Comparison of ENCODE assay signal across 1 cellular context in the genomic region with DNA sequence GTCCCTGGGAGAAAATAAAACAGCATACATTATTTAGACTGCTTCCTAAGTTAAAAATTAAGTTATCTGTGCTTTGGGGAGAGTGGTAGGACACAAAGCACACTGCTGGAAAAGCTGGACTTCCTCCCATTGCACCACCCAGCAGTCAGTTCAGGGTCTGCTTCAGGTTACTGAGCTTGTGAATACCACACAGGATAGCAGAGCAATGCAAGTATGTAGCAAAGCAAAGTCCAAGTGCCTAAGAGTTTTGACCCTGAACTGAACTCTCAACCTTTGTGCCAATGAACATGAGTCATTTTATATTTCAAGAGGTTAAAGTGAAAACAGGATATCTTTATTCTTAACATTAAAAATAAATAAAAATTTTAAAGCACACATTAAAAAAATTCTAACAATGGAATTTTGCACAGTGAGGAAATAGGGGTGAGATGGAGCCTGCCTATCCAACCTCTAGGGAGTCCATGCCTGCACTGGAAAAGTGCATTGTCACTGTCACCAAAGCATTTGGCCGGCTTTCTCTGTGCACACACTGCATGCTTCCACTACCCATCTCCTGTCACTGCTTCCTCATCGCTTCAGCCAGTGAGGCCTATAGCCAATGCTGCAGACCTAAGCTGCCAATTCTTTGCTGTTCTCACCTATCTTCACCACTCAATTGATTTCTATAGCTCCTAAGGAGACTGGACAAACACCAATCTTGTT.
TF ChIP-seq lines count a peak whose summit lies in the region.

No MANE protein-coding gene starts in this region.

TF ChIP-seq in HepG2, 621 proteins besides CTCF, POLR2A, EP300 and RAD21 (continued from another document and continues in another):
- TF ChIP-seq FOXA3 (CRISPR knock-in tag; IDR thresholded peaks at IDR 0.05): peak; percentile 80
- TF ChIP-seq HOXD1 (CRISPR knock-in tag; IDR thresholded peaks at IDR 0.05): 0 out of 2 replicates have a peak, but pooled peaks have one; percentile 56
- peak; percentile 65; the same call in 1 of the 2 replicates for TF ChIP-seq ZMYM3 (CRISPR knock-in tag; IDR thresholded peaks at IDR 0.05)
- peak; percentile 20; the same call in 1 of the 2 replicates for TF ChIP-seq RFXAP (CRISPR knock-in tag; IDR thresholded peaks at IDR 0.05; ENCODE audit: borderline replicate concordance)
- TF ChIP-seq, protein P1, sequence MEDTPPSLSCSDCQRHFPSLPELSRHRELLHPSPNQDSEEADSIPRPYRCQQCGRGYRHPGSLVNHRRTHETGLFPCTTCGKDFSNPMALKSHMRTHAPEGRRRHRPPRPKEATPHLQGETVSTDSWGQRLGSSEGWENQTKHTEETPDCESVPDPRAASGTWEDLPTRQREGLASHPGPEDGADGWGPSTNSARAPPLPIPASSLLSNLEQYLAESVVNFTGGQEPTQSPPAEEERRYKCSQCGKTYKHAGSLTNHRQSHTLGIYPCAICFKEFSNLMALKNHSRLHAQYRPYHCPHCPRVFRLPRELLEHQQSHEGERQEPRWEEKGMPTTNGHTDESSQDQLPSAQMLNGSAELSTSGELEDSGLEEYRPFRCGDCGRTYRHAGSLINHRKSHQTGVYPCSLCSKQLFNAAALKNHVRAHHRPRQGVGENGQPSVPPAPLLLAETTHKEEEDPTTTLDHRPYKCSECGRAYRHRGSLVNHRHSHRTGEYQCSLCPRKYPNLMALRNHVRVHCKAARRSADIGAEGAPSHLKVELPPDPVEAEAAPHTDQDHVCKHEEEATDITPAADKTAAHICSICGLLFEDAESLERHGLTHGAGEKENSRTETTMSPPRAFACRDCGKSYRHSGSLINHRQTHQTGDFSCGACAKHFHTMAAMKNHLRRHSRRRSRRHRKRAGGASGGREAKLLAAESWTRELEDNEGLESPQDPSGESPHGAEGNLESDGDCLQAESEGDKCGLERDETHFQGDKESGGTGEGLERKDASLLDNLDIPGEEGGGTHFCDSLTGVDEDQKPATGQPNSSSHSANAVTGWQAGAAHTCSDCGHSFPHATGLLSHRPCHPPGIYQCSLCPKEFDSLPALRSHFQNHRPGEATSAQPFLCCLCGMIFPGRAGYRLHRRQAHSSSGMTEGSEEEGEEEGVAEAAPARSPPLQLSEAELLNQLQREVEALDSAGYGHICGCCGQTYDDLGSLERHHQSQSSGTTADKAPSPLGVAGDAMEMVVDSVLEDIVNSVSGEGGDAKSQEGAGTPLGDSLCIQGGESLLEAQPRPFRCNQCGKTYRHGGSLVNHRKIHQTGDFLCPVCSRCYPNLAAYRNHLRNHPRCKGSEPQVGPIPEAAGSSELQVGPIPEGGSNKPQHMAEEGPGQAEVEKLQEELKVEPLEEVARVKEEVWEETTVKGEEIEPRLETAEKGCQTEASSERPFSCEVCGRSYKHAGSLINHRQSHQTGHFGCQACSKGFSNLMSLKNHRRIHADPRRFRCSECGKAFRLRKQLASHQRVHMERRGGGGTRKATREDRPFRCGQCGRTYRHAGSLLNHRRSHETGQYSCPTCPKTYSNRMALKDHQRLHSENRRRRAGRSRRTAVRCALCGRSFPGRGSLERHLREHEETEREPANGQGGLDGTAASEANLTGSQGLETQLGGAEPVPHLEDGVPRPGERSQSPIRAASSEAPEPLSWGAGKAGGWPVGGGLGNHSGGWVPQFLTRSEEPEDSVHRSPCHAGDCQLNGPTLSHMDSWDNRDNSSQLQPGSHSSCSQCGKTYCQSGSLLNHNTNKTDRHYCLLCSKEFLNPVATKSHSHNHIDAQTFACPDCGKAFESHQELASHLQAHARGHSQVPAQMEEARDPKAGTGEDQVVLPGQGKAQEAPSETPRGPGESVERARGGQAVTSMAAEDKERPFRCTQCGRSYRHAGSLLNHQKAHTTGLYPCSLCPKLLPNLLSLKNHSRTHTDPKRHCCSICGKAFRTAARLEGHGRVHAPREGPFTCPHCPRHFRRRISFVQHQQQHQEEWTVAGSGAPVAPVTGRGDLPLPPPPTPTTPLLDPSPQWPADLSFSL (CRISPR knock-in tag; IDR thresholded peaks at IDR 0.05): no peak
- peak; percentile 53; the same call in 1 of the 2 replicates for TF ChIP-seq ARNT2 (CRISPR knock-in tag; IDR thresholded peaks at IDR 0.05; ENCODE audit: low read depth)
- no peak for TF ChIP-seq ZNF263 (CRISPR knock-in tag; IDR thresholded peaks at IDR 0.05)
- TF ChIP-seq HNF4A (CRISPR knock-in tag; IDR thresholded peaks at IDR 0.05): peak; percentile 98
- TF ChIP-seq, protein P2, sequence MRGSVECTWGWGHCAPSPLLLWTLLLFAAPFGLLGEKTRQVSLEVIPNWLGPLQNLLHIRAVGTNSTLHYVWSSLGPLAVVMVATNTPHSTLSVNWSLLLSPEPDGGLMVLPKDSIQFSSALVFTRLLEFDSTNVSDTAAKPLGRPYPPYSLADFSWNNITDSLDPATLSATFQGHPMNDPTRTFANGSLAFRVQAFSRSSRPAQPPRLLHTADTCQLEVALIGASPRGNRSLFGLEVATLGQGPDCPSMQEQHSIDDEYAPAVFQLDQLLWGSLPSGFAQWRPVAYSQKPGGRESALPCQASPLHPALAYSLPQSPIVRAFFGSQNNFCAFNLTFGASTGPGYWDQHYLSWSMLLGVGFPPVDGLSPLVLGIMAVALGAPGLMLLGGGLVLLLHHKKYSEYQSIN (CRISPR knock-in tag; IDR thresholded peaks at IDR 0.05; ENCODE audit: borderline replicate concordance): no peak
- no peak for TF ChIP-seq ZNF569 (CRISPR knock-in tag; IDR thresholded peaks at IDR 0.05; ENCODE audit: borderline replicate concordance)
- no peak for TF ChIP-seq ZNF431 (CRISPR knock-in tag; IDR thresholded peaks at IDR 0.05; ENCODE audit: borderline replicate concordance, low read depth)
- TF ChIP-seq, protein P3, sequence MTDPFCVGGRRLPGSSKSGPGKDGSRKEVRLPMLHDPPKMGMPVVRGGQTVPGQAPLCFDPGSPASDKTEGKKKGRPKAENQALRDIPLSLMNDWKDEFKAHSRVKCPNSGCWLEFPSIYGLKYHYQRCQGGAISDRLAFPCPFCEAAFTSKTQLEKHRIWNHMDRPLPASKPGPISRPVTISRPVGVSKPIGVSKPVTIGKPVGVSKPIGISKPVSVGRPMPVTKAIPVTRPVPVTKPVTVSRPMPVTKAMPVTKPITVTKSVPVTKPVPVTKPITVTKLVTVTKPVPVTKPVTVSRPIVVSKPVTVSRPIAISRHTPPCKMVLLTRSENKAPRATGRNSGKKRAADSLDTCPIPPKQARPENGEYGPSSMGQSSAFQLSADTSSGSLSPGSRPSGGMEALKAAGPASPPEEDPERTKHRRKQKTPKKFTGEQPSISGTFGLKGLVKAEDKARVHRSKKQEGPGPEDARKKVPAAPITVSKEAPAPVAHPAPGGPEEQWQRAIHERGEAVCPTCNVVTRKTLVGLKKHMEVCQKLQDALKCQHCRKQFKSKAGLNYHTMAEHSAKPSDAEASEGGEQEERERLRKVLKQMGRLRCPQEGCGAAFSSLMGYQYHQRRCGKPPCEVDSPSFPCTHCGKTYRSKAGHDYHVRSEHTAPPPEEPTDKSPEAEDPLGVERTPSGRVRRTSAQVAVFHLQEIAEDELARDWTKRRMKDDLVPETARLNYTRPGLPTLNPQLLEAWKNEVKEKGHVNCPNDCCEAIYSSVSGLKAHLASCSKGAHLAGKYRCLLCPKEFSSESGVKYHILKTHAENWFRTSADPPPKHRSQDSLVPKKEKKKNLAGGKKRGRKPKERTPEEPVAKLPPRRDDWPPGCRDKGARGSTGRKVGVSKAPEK (CRISPR knock-in tag; IDR thresholded peaks at IDR 0.05; ENCODE audit: borderline replicate concordance): no peak; the same call in 1 of the 2 replicates
- TF ChIP-seq SIX4 (CRISPR knock-in tag; IDR thresholded peaks at IDR 0.05): peak; percentile 70
- no peak for TF ChIP-seq ZFP90 (CRISPR knock-in tag; IDR thresholded peaks at IDR 0.05; ENCODE audit: borderline replicate concordance)
- peak; percentile 88 for TF ChIP-seq BCL6 (CRISPR knock-in tag; IDR thresholded peaks at IDR 0.05)
- TF ChIP-seq, protein P4, sequence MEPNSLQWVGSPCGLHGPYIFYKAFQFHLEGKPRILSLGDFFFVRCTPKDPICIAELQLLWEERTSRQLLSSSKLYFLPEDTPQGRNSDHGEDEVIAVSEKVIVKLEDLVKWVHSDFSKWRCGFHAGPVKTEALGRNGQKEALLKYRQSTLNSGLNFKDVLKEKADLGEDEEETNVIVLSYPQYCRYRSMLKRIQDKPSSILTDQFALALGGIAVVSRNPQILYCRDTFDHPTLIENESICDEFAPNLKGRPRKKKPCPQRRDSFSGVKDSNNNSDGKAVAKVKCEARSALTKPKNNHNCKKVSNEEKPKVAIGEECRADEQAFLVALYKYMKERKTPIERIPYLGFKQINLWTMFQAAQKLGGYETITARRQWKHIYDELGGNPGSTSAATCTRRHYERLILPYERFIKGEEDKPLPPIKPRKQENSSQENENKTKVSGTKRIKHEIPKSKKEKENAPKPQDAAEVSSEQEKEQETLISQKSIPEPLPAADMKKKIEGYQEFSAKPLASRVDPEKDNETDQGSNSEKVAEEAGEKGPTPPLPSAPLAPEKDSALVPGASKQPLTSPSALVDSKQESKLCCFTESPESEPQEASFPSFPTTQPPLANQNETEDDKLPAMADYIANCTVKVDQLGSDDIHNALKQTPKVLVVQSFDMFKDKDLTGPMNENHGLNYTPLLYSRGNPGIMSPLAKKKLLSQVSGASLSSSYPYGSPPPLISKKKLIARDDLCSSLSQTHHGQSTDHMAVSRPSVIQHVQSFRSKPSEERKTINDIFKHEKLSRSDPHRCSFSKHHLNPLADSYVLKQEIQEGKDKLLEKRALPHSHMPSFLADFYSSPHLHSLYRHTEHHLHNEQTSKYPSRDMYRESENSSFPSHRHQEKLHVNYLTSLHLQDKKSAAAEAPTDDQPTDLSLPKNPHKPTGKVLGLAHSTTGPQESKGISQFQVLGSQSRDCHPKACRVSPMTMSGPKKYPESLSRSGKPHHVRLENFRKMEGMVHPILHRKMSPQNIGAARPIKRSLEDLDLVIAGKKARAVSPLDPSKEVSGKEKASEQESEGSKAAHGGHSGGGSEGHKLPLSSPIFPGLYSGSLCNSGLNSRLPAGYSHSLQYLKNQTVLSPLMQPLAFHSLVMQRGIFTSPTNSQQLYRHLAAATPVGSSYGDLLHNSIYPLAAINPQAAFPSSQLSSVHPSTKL (CRISPR knock-in tag; IDR thresholded peaks at IDR 0.05): peak; percentile 96
- 0 out of 2 replicates have a peak, but pooled peaks have one; percentile 21 for TF ChIP-seq KDM2A (CRISPR knock-in tag; IDR thresholded peaks at IDR 0.05; ENCODE audit: borderline replicate concordance, low read depth)
- no peak for TF ChIP-seq ARID2 (CRISPR knock-in tag; IDR thresholded peaks at IDR 0.05; ENCODE audit: borderline replicate concordance)
- 0 out of 2 replicates have a peak, but pooled peaks have one; percentile 20 for TF ChIP-seq TP53 (CRISPR knock-in tag; conservative IDR thresholded peaks at IDR 0.05)
- no peak for TF ChIP-seq U2AF2 (IDR thresholded peaks at IDR 0.05; ENCODE audit: low read depth, low read length)
- TF ChIP-seq EEA1 (CRISPR knock-in tag; IDR thresholded peaks at IDR 0.05; ENCODE audit: borderline replicate concordance): no peak
- TF ChIP-seq SALL2 (CRISPR knock-in tag; IDR thresholded peaks at IDR 0.05): 0 out of 2 replicates have a peak, but pooled peaks have one; percentile 16
- no peak for TF ChIP-seq ZC3H4 (CRISPR knock-in tag; IDR thresholded peaks at IDR 0.05; ENCODE audit: borderline replicate concordance)
- no peak for TF ChIP-seq GFI1 (CRISPR knock-in tag; IDR thresholded peaks at IDR 0.05; ENCODE audit: borderline replicate concordance)
- no peak for TF ChIP-seq ZNF678 (CRISPR knock-in tag; IDR thresholded peaks at IDR 0.05)
- TF ChIP-seq, protein P5, sequence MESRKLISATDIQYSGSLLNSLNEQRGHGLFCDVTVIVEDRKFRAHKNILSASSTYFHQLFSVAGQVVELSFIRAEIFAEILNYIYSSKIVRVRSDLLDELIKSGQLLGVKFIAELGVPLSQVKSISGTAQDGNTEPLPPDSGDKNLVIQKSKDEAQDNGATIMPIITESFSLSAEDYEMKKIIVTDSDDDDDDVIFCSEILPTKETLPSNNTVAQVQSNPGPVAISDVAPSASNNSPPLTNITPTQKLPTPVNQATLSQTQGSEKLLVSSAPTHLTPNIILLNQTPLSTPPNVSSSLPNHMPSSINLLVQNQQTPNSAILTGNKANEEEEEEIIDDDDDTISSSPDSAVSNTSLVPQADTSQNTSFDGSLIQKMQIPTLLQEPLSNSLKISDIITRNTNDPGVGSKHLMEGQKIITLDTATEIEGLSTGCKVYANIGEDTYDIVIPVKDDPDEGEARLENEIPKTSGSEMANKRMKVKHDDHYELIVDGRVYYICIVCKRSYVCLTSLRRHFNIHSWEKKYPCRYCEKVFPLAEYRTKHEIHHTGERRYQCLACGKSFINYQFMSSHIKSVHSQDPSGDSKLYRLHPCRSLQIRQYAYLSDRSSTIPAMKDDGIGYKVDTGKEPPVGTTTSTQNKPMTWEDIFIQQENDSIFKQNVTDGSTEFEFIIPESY (CRISPR knock-in tag; IDR thresholded peaks at IDR 0.05): 0 out of 2 replicates have a peak, but pooled peaks have one; percentile 19
- TF ChIP-seq ZNF451 (CRISPR knock-in tag; IDR thresholded peaks at IDR 0.05): no peak
- no peak for TF ChIP-seq TBP (CRISPR knock-in tag; IDR thresholded peaks at IDR 0.05)
- TF ChIP-seq, protein P6, sequence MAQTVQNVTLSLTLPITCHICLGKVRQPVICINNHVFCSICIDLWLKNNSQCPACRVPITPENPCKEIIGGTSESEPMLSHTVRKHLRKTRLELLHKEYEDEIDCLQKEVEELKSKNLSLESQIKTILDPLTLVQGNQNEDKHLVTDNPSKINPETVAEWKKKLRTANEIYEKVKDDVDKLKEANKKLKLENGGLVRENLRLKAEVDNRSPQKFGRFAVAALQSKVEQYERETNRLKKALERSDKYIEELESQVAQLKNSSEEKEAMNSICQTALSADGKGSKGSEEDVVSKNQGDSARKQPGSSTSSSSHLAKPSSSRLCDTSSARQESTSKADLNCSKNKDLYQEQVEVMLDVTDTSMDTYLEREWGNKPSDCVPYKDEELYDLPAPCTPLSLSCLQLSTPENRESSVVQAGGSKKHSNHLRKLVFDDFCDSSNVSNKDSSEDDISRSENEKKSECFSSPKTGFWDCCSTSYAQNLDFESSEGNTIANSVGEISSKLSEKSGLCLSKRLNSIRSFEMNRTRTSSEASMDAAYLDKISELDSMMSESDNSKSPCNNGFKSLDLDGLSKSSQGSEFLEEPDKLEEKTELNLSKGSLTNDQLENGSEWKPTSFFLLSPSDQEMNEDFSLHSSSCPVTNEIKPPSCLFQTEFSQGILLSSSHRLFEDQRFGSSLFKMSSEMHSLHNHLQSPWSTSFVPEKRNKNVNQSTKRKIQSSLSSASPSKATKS (CRISPR knock-in tag; IDR thresholded peaks at IDR 0.05): no peak
- no peak for TF ChIP-seq ZNF564 (CRISPR knock-in tag; IDR thresholded peaks at IDR 0.05)
- TF ChIP-seq ZNF577 (CRISPR knock-in tag; IDR thresholded peaks at IDR 0.05; ENCODE audit: borderline replicate concordance, low read depth): no peak
- no peak for TF ChIP-seq ZSCAN25 (CRISPR knock-in tag; IDR thresholded peaks at IDR 0.05)
- TF ChIP-seq NCOA5 (CRISPR knock-in tag; IDR thresholded peaks at IDR 0.05): no peak
- TF ChIP-seq, protein P7, sequence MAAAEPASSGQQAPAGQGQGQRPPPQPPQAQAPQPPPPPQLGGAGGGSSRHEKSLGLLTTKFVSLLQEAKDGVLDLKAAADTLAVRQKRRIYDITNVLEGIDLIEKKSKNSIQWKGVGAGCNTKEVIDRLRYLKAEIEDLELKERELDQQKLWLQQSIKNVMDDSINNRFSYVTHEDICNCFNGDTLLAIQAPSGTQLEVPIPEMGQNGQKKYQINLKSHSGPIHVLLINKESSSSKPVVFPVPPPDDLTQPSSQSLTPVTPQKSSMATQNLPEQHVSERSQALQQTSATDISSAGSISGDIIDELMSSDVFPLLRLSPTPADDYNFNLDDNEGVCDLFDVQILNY (CRISPR knock-in tag; conservative IDR thresholded peaks at IDR 0.05): no peak
- no peak for TF ChIP-seq MBD4 (IDR thresholded peaks at IDR 0.05; ENCODE audit: borderline replicate concordance, low read length)
- no peak for TF ChIP-seq ASH2L (IDR thresholded peaks at IDR 0.05; ENCODE audit: insufficient read length, low read depth, low read length)
- TF ChIP-seq ZNF746 (CRISPR knock-in tag; IDR thresholded peaks at IDR 0.05): no peak
- TF ChIP-seq KLF11 (CRISPR knock-in tag; IDR thresholded peaks at IDR 0.05): peak; percentile 35; the same call in 1 of the 2 replicates
- no peak for TF ChIP-seq RFXANK (CRISPR knock-in tag; IDR thresholded peaks at IDR 0.05)
- peak; percentile 83 for TF ChIP-seq MAFF (IDR thresholded peaks at IDR 0.05; ENCODE audit: low read depth, low read length)
- TF ChIP-seq ZNF274 (CRISPR knock-in tag; IDR thresholded peaks at IDR 0.05): no peak
